In genomic region chr16:82133798-82134197, GRCh38 we compare ENCODE assay signal across 19 cellular contexts. TPM values are rescaled to one million over a fixed set of nuclear protein-coding genes. Genes with fewer than 3 reads are reported as not detected.
DNase-seq lines count a peak whose midpoint lies in the region; ATAC-seq and TF ChIP-seq lines count a peak whose summit lies in the region.
"Had no signal": no experiment of that assay in that cellular context is flagged by ENCODE, and none has a peak within 500 bp of the region (broad histone marks: within the 10 kb centered on the region; RNA-seq: fewer than 3 reads in every experiment).

No MANE protein-coding gene starts in this region.

- peak overlapping the region; percentile 55 for H2AFZ ChIP-seq in DND-41 (ENCODE audit: low read depth, low read length)

- H3K36me3 Mint-ChIP-seq in activated CD4-positive, alpha-beta memory T cell treated with anti-CD3 and anti-CD28 coated beads, Interleukin-2, amount 10 ng/mL, durations not matched to agents 7 days and 5 days (ENCODE audit: low read depth), result peaks cover 12% of the 10 kb centered on the region
- no peaks in the 10 kb centered on the region for H3K36me3 Mint-ChIP-seq in effector memory CD8-positive, alpha-beta T cell (ENCODE audit: insufficient read depth)

- no peaks in the 10 kb centered on the region for H4K20me1 ChIP-seq in DND-41 (ENCODE audit: insufficient read depth, low read length)

- DNase-seq in activated CD4-positive, alpha-beta T cell treated with anti-CD3 and anti-CD28 coated beads for 48 hours, result peak; percentile 15
- DNase-seq in activated CD4-positive, alpha-beta T cell treated with anti-CD3 and anti-CD28 coated beads for 4 hours, result no peak
- DNase-seq in DND-41, result peak; percentile 75
- DNase-seq in activated CD4-positive, alpha-beta memory T cell treated with anti-CD3 and anti-CD28 coated beads, Interleukin-2, amount 10 ng/mL, durations not matched to agents 7 days and 5 days, result peak; percentile 22
- DNase-seq in effector memory CD8-positive, alpha-beta T cell, result no peak
- DNase-seq in C1 segment of cervical spinal cord (lab: John Stamatoyannopoulos, UW), result no peak
- DNase-seq in NOMO-1 treated with DMSO at 0.1 percent for 48 hours (lab: John Stamatoyannopoulos, UW; ENCODE audit: unreplicated experiment), result no peak
- DNase-seq: 8988T, activated B cell treated with CpG ODN at 0.5 μM for 24 hours, amygdala, kidney, naive B cell, NCI-H1417 treated with DMSO at 0.1 percent for 48 hours, NCI-H69, SHP77, upper lobe of right lung had no signal

- no peaks in the 10 kb centered on the region for H3K27me3 Mint-ChIP-seq in activated CD4-positive, alpha-beta memory T cell treated with anti-CD3 and anti-CD28 coated beads, Interleukin-2, amount 10 ng/mL, durations not matched to agents 7 days and 5 days
- no peaks in the 10 kb centered on the region for H3K27me3 Mint-ChIP-seq in effector memory CD8-positive, alpha-beta T cell
- H3K27me3 Mint-ChIP-seq: activated B cell treated with CpG ODN at 0.5 μM for 24 hours, B cell, naive B cell had no signal

- peak overlapping the region in 1 of 2 experiments; percentile 40; a peak in 2 of 4 replicates for H3K4me3 ChIP-seq in DND-41 (ENCODE audit: low read depth in 1 of 2, low read length in 2 of 2)
- H3K4me3 ChIP-seq: gastroesophageal sphincter, upper lobe of right lung had no signal

- H3K9me3 Mint-ChIP-seq in activated CD4-positive, alpha-beta memory T cell treated with anti-CD3 and anti-CD28 coated beads, Interleukin-2, amount 10 ng/mL, durations not matched to agents 7 days and 5 days, result no peaks in the 10 kb centered on the region
- no peaks in the 10 kb centered on the region for H3K9me3 Mint-ChIP-seq in effector memory CD8-positive, alpha-beta T cell
- H3K9me3 Mint-ChIP-seq: activated B cell treated with CpG ODN at 0.5 μM for 24 hours had no signal

- H3K27ac Mint-ChIP-seq in activated CD4-positive, alpha-beta memory T cell treated with anti-CD3 and anti-CD28 coated beads, Interleukin-2, amount 10 ng/mL, durations not matched to agents 7 days and 5 days, result peak overlapping the region; percentile 36
- peak overlapping the region; percentile 25 to 80 for H3K27ac Mint-ChIP-seq in effector memory CD8-positive, alpha-beta T cell
- H3K27ac Mint-ChIP-seq: activated B cell treated with CpG ODN at 0.5 μM for 24 hours, B cell, naive B cell had no signal

- H3K9ac ChIP-seq in DND-41 (ENCODE audit: low read depth, low read length), result peak overlapping the region; percentile 36

- H3K79me2 ChIP-seq in DND-41 (ENCODE audit: insufficient read depth, low read length), result peaks cover 14% of the 10 kb centered on the region

- peaks cover 18% of the 10 kb centered on the region; the same call in 1 of the 2 replicates for H3K36me3 ChIP-seq in DND-41 (ENCODE audit: insufficient read depth, low read length)
- H3K36me3 ChIP-seq: gastroesophageal sphincter had no signal

- peak overlapping the region; percentile 37 for H3K4me2 ChIP-seq in DND-41 (ENCODE audit: insufficient read depth, low read length)

- ATAC-seq in DND-41 (ENCODE audit: insufficient read depth, low read depth) (peak; percentile 98), HG03442 (IDR thresholded peaks at IDR 0.05; ENCODE audit: unreplicated experiment) (no peak)
- ATAC-seq in effector memory CD8-positive, alpha-beta T cell (replicated peaks), result peak; percentile 89
- ATAC-seq: gastroesophageal sphincter, upper lobe of right lung had no signal

- H3K9me3 ChIP-seq in DND-41 (ENCODE audit: insufficient read depth, low read length, severe bottlenecking), result no peaks in the 10 kb centered on the region
- H3K9me3 ChIP-seq: gastroesophageal sphincter, upper lobe of right lung had no signal

- H3K4me1 ChIP-seq in DND-41 (ENCODE audit: insufficient read depth, low read length), result peaks cover 61% of the 10 kb centered on the region
- H3K4me1 ChIP-seq: gastroesophageal sphincter, upper lobe of right lung had no signal

- H3K27me3 ChIP-seq in DND-41 (ENCODE audit: insufficient read depth, low read length, poor library complexity), result no peaks in the 10 kb centered on the region
- H3K27me3 ChIP-seq: gastroesophageal sphincter, upper lobe of right lung had no signal

- POLR2A ChIA-PET in activated CD4-positive, alpha-beta memory T cell treated with anti-CD3 and anti-CD28 coated beads, Interleukin-2, amount 10 ng/mL, durations not matched to agents 7 days and 5 days (lab: Charles Lee), result interaction anchor here (1.3 kb wide), 2 partner anchors 34 to 36 kb away, joined by 3 read pairs; partner anchors contain the start of gene MPHOSPH6

- CTCF ChIA-PET in activated CD4-positive, alpha-beta memory T cell treated with anti-CD3 and anti-CD28 coated beads, Interleukin-2, amount 10 ng/mL, durations not matched to agents 7 days and 5 days (lab: Charles Lee), result interaction anchor here (0.7 to 1.2 kb wide), 4 partner anchors 13 to 73 kb away, joined by 3 to 4 read pairs (median 3); no protein-coding TSS in a partner anchor

- H3K4me3 Mint-ChIP-seq in activated CD4-positive, alpha-beta memory T cell treated with anti-CD3 and anti-CD28 coated beads, Interleukin-2, amount 10 ng/mL, durations not matched to agents 7 days and 5 days, result no peak overlapping the region
- peak overlapping the region; percentile 42 to 60 for H3K4me3 Mint-ChIP-seq in effector memory CD8-positive, alpha-beta T cell
- H3K4me3 Mint-ChIP-seq: activated B cell treated with CpG ODN at 0.5 μM for 24 hours, B cell, naive B cell had no signal

- TF ChIP-seq CTCF in DND-41 (IDR thresholded peaks at IDR 0.05; ENCODE audit: borderline replicate concordance, extremely low read depth, low read length, poor library complexity, severe bottlenecking), result peak; percentile 45

- H3K27ac ChIP-seq in DND-41 (ENCODE audit: low read length), result peak overlapping the region; percentile 87
- H3K27ac ChIP-seq: gastroesophageal sphincter, upper lobe of right lung had no signal

- peaks cover 19% of the 10 kb centered on the region for H3K4me1 Mint-ChIP-seq in activated CD4-positive, alpha-beta memory T cell treated with anti-CD3 and anti-CD28 coated beads, Interleukin-2, amount 10 ng/mL, durations not matched to agents 7 days and 5 days
- H3K4me1 Mint-ChIP-seq in effector memory CD8-positive, alpha-beta T cell (ENCODE audit: low read depth in 2 of 2), result peaks cover 8 to 9% of the 10 kb centered on the region in 2 donors
- H3K4me1 Mint-ChIP-seq: activated B cell treated with CpG ODN at 0.5 μM for 24 hours, B cell, naive B cell had no signal

RNA-seq across cellular contexts. Expression of gene MPHOSPH6, which starts 36.2 kb away (rescaled TPM):
- 10 to 100 TPM; 27.1 to 28.7 TPM for total RNA-seq in activated CD4-positive, alpha-beta memory T cell treated with anti-CD3 and anti-CD28 coated beads, Interleukin-2, amount 10 ng/mL, durations not matched to agents 7 days and 5 days

Comparison
In these comparisons a context has a peak if more than half of its experiments do, and no peak if none do; other contexts are left out.
1. DNase-seq: peak in activated CD4-positive, alpha-beta T cell treated with anti-CD3 and anti-CD28 coated beads for 48 hours (single experiment), DND-41 (single experiment) and activated CD4-positive, alpha-beta memory T cell treated with anti-CD3 and anti-CD28 coated beads, Interleukin-2, amount 10 ng/mL, durations not matched to agents 7 days and 5 days (single experiment); none in activated CD4-positive, alpha-beta T cell treated with anti-CD3 and anti-CD28 coated beads for 4 hours (0 of 2), effector memory CD8-positive, alpha-beta T cell (0 of 3), C1 segment of cervical spinal cord (0 of 14) and NOMO-1 treated with DMSO at 0.1 percent for 48 hours (single experiment).